In genomic region chr10:1670541-1671365, GRCh38 we compare ENCODE assay signal across 15 cellular contexts.
DNase-seq lines count a peak whose midpoint lies in the region; ATAC-seq and TF ChIP-seq lines count a peak whose summit lies in the region.
"Had no signal": no experiment of that assay in that cellular context is flagged by ENCODE, and none has a peak within 500 bp of the region (broad histone marks: within the 10 kb centered on the region; RNA-seq: fewer than 3 reads in every experiment).

No MANE protein-coding gene starts in this region.

- no peaks in the 10 kb centered on the region for H3K9me3 ChIP-seq in RWPE2 (ENCODE audit: severe bottlenecking)
- no peaks in the 10 kb centered on the region for H3K9me3 ChIP-seq in esophagus (ENCODE audit: control insufficient read depth in 2 of 2, insufficient read depth in 1 of 2, low read depth in 1 of 2, low read length in 1 of 2)
- H3K9me3 ChIP-seq in spleen: no peaks in the 10 kb centered on the region
- no peaks in the 10 kb centered on the region for H3K9me3 ChIP-seq in OCI-LY7 (ENCODE audit: low read length)
- H3K9me3 ChIP-seq: A549, HAP-1 had no signal

- ATAC-seq in RWPE2 (ENCODE audit: low read depth) (peak; percentile 84), HG03097 (IDR thresholded peaks at IDR 0.05; ENCODE audit: low FRiP score, unreplicated experiment) (no peak)
- ATAC-seq: GM23338 had no signal

- no peaks in the 10 kb centered on the region for H3K36me3 ChIP-seq in RWPE2 (ENCODE audit: low read depth)
- no peaks in the 10 kb centered on the region for H3K36me3 ChIP-seq in esophagus (ENCODE audit: control insufficient read depth in 2 of 2, insufficient read depth in 2 of 2, low read length in 1 of 2)
- no peaks in the 10 kb centered on the region for H3K36me3 ChIP-seq in spleen
- H3K36me3 ChIP-seq in OCI-LY7 (ENCODE audit: insufficient read depth, low read length): no peaks in the 10 kb centered on the region
- H3K36me3 ChIP-seq: HAP-1 had no signal

- no peaks in the 10 kb centered on the region for H3K27me3 ChIP-seq in RWPE2 (ENCODE audit: insufficient read depth, poor library complexity, severe bottlenecking)
- no peaks in the 10 kb centered on the region for H3K27me3 ChIP-seq in esophagus (ENCODE audit: control insufficient read depth in 1 of 2, insufficient read depth in 2 of 2, low read length in 2 of 2)
- peaks cover 0 to 20% (median 0%) of the 10 kb centered on the region in 7 donors for H3K27me3 ChIP-seq in spleen (replicated peaks in 1 of 7)

- WGBS in esophagus, 2 donors: 45 to 61% methylated on average over 32 of the region's 32 CpGs
- WGBS in spleen, 5 donors: 76 to 84% (median 81%) methylated on average over 32 of the region's 32 CpGs

- CTCF ChIA-PET in OCI-LY7 (lab: Charles Lee; ENCODE audit: unreplicated experiment): no interaction called here

- intact Hi-C loops in spleen (cut with DNase I; ENCODE audit: low total_unique reads) (no loop called here), OCI-LY7 (cut with micrococcal nuclease; ENCODE audit: unreplicated experiment) (no loop called here)

- TF ChIP-seq CTCF in RWPE2 (IDR thresholded peaks at IDR 0.05; ENCODE audit: poor library complexity, severe bottlenecking) (no peak), spleen (IDR thresholded peaks at IDR 0.05 in 8 of 11, conservative IDR thresholded peaks at IDR 0.05 in 3 of 11) (no peak), OCI-LY7 (conservative IDR thresholded peaks at IDR 0.05; ENCODE audit: low read length) (no peak)

- H3K4me1 ChIP-seq in RWPE2 (ENCODE audit: insufficient read depth, poor library complexity, severe bottlenecking) (peaks cover 6% of the 10 kb centered on the region), esophagus (ENCODE audit: control insufficient read depth in 2 of 2, insufficient read depth in 2 of 2, low read length in 1 of 2) (peaks cover 6 to 11% of the 10 kb centered on the region in 2 donors), spleen (no peaks in the 10 kb centered on the region), OCI-LY7 (ENCODE audit: insufficient read depth, low read length, poor library complexity, severe bottlenecking) (no peaks in the 10 kb centered on the region)
- H3K4me1 ChIP-seq: A549, HAP-1 had no signal

- H2AFZ ChIP-seq in OCI-LY7 (ENCODE audit: low read length): no peak overlapping the region
- H2AFZ ChIP-seq: GM23338 had no signal

- no peak for DNase-seq in RWPE2 (ENCODE audit: low spot score)
- peak; percentile 6 for DNase-seq in kidney tubule cell (ENCODE audit: low spot score)
- peak; percentile 73 for DNase-seq in spleen
- no peak for DNase-seq in OCI-LY7 (ENCODE audit: low spot score)
- no peak for DNase-seq in effector CD8-positive, alpha-beta T cell (lab: John Stamatoyannopoulos, UW)
- DNase-seq: GF-D8, NCI-H1694 treated with DMSO at 0.1 percent for 48 hours, NCI-H446, NCI-H526, SHP77 had no signal

- H3K4me2 ChIP-seq in OCI-LY7 (ENCODE audit: low read length): no peak overlapping the region
- H3K4me2 ChIP-seq: A549, GM23338 had no signal

- TF ChIP-seq POLR2A in spleen (IDR thresholded peaks at IDR 0.05): no peak

- peak overlapping the region; percentile 51 for H3K27ac ChIP-seq in RWPE2 (ENCODE audit: poor library complexity, severe bottlenecking)
- H3K27ac ChIP-seq in esophagus (ENCODE audit: low read depth in 2 of 2, low read length in 1 of 2): peak overlapping the region; percentile 34 to 48
- H3K27ac ChIP-seq in spleen: no peak overlapping the region
- H3K27ac ChIP-seq in OCI-LY7 (ENCODE audit: low read depth, low read length, poor library complexity, severe bottlenecking): no peak overlapping the region
- H3K27ac ChIP-seq: A549 had no signal

- no peaks in the 10 kb centered on the region for H4K20me1 ChIP-seq in OCI-LY7 (ENCODE audit: insufficient read depth, low read length)

- H3K79me2 ChIP-seq in OCI-LY7 (ENCODE audit: insufficient read depth, low read depth, low read length): no peaks in the 10 kb centered on the region

- no peak overlapping the region for H3K4me3 ChIP-seq in RWPE2 (ENCODE audit: severe bottlenecking)
- H3K4me3 ChIP-seq in esophagus (ENCODE audit: low read depth in 1 of 2, low read length in 2 of 2): no peak overlapping the region
- H3K4me3 ChIP-seq in spleen: no peak overlapping the region
- no peak overlapping the region for H3K4me3 ChIP-seq in OCI-LY7 (ENCODE audit: low read depth, low read length, poor library complexity, severe bottlenecking)
- H3K4me3 ChIP-seq: A549, GM23338, HAP-1 had no signal

- H3K9me2 ChIP-seq in OCI-LY7 (ENCODE audit: insufficient read depth, low read length): no peaks in the 10 kb centered on the region

- POLR2A ChIA-PET in OCI-LY7 (lab: Charles Lee): no interaction called here

- no TSS peak for BruUV-seq in OCI-LY7 (replicated peaks; lab: Mats Ljungman, UMichigan)

Comparison
In these comparisons a context has a peak if more than half of its experiments do, and no peak if none do; other contexts are left out.
1. DNase-seq: peak in kidney tubule cell (single experiment) and spleen (single experiment); none in RWPE2 (single experiment), OCI-LY7 (single experiment) and effector CD8-positive, alpha-beta T cell (single experiment).
2. H3K27ac ChIP-seq: peak in RWPE2 (single experiment) and esophagus (2 of 2); none in spleen (0 of 8) and OCI-LY7 (single experiment).